Comparison of ENCODE assay signal across 1 cellular context in the genomic region with DNA sequence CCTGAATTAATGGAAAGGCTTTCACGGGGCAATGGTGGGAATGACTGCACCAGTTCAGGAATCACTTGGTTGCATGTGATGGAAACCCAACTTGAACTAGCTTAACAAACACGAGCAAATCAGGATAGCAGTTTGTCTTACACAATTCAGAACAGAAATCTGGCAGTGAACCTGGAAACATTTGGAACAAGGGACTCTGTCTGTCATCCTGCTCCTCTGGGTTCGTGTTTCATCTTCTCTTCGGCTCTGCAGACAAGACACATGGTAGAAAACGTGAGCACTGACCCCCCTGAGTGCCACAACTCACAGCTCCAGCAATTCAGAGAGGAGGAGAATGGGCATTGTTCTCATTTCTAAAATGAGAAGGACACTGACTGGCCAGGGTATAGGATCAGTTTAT.
TF ChIP-seq lines count a peak whose summit lies in the region.

No MANE protein-coding gene starts in this region.

TF ChIP-seq in SK-N-SH, 30 proteins besides CTCF, POLR2A, EP300 and RAD21 (continued from another document):
- TF ChIP-seq, protein P1, sequence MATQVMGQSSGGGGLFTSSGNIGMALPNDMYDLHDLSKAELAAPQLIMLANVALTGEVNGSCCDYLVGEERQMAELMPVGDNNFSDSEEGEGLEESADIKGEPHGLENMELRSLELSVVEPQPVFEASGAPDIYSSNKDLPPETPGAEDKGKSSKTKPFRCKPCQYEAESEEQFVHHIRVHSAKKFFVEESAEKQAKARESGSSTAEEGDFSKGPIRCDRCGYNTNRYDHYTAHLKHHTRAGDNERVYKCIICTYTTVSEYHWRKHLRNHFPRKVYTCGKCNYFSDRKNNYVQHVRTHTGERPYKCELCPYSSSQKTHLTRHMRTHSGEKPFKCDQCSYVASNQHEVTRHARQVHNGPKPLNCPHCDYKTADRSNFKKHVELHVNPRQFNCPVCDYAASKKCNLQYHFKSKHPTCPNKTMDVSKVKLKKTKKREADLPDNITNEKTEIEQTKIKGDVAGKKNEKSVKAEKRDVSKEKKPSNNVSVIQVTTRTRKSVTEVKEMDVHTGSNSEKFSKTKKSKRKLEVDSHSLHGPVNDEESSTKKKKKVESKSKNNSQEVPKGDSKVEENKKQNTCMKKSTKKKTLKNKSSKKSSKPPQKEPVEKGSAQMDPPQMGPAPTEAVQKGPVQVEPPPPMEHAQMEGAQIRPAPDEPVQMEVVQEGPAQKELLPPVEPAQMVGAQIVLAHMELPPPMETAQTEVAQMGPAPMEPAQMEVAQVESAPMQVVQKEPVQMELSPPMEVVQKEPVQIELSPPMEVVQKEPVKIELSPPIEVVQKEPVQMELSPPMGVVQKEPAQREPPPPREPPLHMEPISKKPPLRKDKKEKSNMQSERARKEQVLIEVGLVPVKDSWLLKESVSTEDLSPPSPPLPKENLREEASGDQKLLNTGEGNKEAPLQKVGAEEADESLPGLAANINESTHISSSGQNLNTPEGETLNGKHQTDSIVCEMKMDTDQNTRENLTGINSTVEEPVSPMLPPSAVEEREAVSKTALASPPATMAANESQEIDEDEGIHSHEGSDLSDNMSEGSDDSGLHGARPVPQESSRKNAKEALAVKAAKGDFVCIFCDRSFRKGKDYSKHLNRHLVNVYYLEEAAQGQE (IDR thresholded peaks at IDR 0.05; ENCODE audit: low read depth, low read length): no peak
- TF ChIP-seq JUND (IDR thresholded peaks at IDR 0.05): no peak
- no peak for TF ChIP-seq RCOR1 (IDR thresholded peaks at IDR 0.05; ENCODE audit: low read length)
- TF ChIP-seq MEF2A (IDR thresholded peaks at IDR 0.05; ENCODE audit: borderline replicate concordance, low read depth): no peak
- TF ChIP-seq, protein P2, sequence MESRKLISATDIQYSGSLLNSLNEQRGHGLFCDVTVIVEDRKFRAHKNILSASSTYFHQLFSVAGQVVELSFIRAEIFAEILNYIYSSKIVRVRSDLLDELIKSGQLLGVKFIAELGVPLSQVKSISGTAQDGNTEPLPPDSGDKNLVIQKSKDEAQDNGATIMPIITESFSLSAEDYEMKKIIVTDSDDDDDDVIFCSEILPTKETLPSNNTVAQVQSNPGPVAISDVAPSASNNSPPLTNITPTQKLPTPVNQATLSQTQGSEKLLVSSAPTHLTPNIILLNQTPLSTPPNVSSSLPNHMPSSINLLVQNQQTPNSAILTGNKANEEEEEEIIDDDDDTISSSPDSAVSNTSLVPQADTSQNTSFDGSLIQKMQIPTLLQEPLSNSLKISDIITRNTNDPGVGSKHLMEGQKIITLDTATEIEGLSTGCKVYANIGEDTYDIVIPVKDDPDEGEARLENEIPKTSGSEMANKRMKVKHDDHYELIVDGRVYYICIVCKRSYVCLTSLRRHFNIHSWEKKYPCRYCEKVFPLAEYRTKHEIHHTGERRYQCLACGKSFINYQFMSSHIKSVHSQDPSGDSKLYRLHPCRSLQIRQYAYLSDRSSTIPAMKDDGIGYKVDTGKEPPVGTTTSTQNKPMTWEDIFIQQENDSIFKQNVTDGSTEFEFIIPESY (IDR thresholded peaks at IDR 0.05; ENCODE audit: borderline replicate concordance, low read depth): no peak
- no peak for TF ChIP-seq FOXJ3 (CRISPR knock-in tag; IDR thresholded peaks at IDR 0.05)
- TF ChIP-seq ELF1 (IDR thresholded peaks at IDR 0.05): no peak
TF ChIP-seq in SK-N-SH: peak in this region for 0.
